In genomic region chr17:7687908-7688807, GRCh38 we compare ENCODE assay signal across 8 cellular contexts. TPM values are rescaled to one million over a fixed set of nuclear protein-coding genes. Genes with fewer than 3 reads are reported as not detected.
DNase-seq lines count a peak whose midpoint lies in the region; ATAC-seq, FAIRE-seq and TF ChIP-seq lines count a peak whose summit lies in the region.

Gene WRAP53 (plus strand): TSS chr17:7688477. CDS start chr17:7688649, 172 bp downstream.

- peaks cover 5 to 30% of the 10 kb centered on the region in 2 donors for H3K36me3 Mint-ChIP-seq in activated T-cell treated with anti-CD3 and anti-CD28 coated beads, Interleukin-2, amount 50 U/mL, for 72 hours (ENCODE audit: insufficient read depth in 2 of 2)

- DNase-seq in Daoy (ENCODE audit: low read depth) (peak; percentile 99), Karpas-422 (peak; percentile 99), RCC 7860 (ENCODE audit: low spot score) (peak; percentile 96), esophagus muscularis mucosa (ENCODE audit: extremely low spot score) (peak; percentile 99), myocyte (ENCODE audit: low read depth) (peak; percentile 99)
- peak; percentile 96 to 97 for DNase-seq in activated T-cell treated with anti-CD3 and anti-CD28 coated beads, Interleukin-2, amount 50 U/mL, for 72 hours
- peak; percentile 83 to 95 for DNase-seq in stimulated activated CD8-positive, alpha-beta memory T cell treated with anti-CD3 and anti-CD28 coated beads, Interleukin-7, amount 100 ng/mL, for 48 hours (ENCODE audit: extremely low read depth in 1 of 2, low read depth in 1 of 2)

- H3K27ac ChIP-seq in Karpas-422 (ENCODE audit: low read length), result peak within 1 kb of the TSS; percentile 94
- H3K27ac ChIP-seq in esophagus muscularis mucosa (replicated peaks in 1 of 4), result peak within 1 kb of the TSS; percentile 90 to 96 (median 92)

- peaks cover 48% of the 10 kb centered on the region for H3K4me1 Mint-ChIP-seq in activated T-cell treated with anti-CD3 and anti-CD28 coated beads, Interleukin-2, amount 50 U/mL, for 72 hours (ENCODE audit: low read depth)

- H3K4me3 ChIP-seq in Karpas-422 (ENCODE audit: low read length), result peak within 1 kb of the TSS; percentile 93
- H3K4me3 ChIP-seq in esophagus muscularis mucosa, result peak within 1 kb of the TSS; percentile 68 to 87 (median 81)

- H3K4me2 ChIP-seq in Karpas-422 (ENCODE audit: low read depth, low read length, poor library complexity, severe bottlenecking), result peak within 1 kb of the TSS; percentile 97

- no peak for TF ChIP-seq POLR2A in esophagus muscularis mucosa (IDR thresholded peaks at IDR 0.05; ENCODE audit: low read depth)

- H3K4me1 ChIP-seq in Karpas-422 (ENCODE audit: low read length) (peaks cover 27% of the 10 kb centered on the region), esophagus muscularis mucosa (peaks cover 22 to 40% (median 37%) of the 10 kb centered on the region in 4 donors)

- H3K9me3 Mint-ChIP-seq in activated T-cell treated with anti-CD3 and anti-CD28 coated beads, Interleukin-2, amount 50 U/mL, for 72 hours, result no peaks in the 10 kb centered on the region

- H3K27me3 Mint-ChIP-seq in activated T-cell treated with anti-CD3 and anti-CD28 coated beads, Interleukin-2, amount 50 U/mL, for 72 hours (ENCODE audit: low read depth), result no peaks in the 10 kb centered on the region

- peak within 1 kb of the TSS; percentile 88 to 97 for H3K4me3 Mint-ChIP-seq in activated T-cell treated with anti-CD3 and anti-CD28 coated beads, Interleukin-2, amount 50 U/mL, for 72 hours

- H3K9ac ChIP-seq in Karpas-422 (ENCODE audit: low read length), result peak within 1 kb of the TSS; percentile 96

- H4K20me1 ChIP-seq in Karpas-422 (ENCODE audit: insufficient read depth, low read depth, low read length), result peaks cover 20% of the 10 kb centered on the region

- H3K27me3 ChIP-seq in Karpas-422 (ENCODE audit: low read length) (no peaks in the 10 kb centered on the region), esophagus muscularis mucosa (no peaks in the 10 kb centered on the region)

- peak within 1 kb of the TSS; percentile 99 for H3K27ac Mint-ChIP-seq in activated T-cell treated with anti-CD3 and anti-CD28 coated beads, Interleukin-2, amount 50 U/mL, for 72 hours

- no peaks in the 10 kb centered on the region for H3K9me2 ChIP-seq in Karpas-422 (replicated peaks; ENCODE audit: insufficient read depth, low read length)

- peak; percentile 97 to 100 (median 99) for TF ChIP-seq CTCF in esophagus muscularis mucosa (IDR thresholded peaks at IDR 0.05)

- ATAC-seq in GM21786 (IDR thresholded peaks at IDR 0.05; ENCODE audit: unreplicated experiment), result peak; percentile 56
- ATAC-seq in activated T-cell treated with anti-CD3 and anti-CD28 coated beads, Interleukin-2, amount 50 U/mL, for 72 hours (replicated peaks in 1 of 2), result peak; percentile 81

- peaks cover 53% of the 10 kb centered on the region for H3K79me2 ChIP-seq in Karpas-422 (ENCODE audit: low read length)

- no peaks in the 10 kb centered on the region for H3K9me3 ChIP-seq in Karpas-422 (ENCODE audit: low read length)
- H3K9me3 ChIP-seq in esophagus muscularis mucosa, result no peaks in the 10 kb centered on the region

- no peak for TF ChIP-seq EP300 in esophagus muscularis mucosa (IDR thresholded peaks at IDR 0.05)

- under 1% methylated on average over 35 of the region's 51 CpGs for WGBS in esophagus muscularis mucosa

- H3K36me3 ChIP-seq in Karpas-422 (ENCODE audit: insufficient read depth, low read length) (peaks cover 15% of the 10 kb centered on the region), esophagus muscularis mucosa (peaks cover 0 to 20% (median 9%) of the 10 kb centered on the region in 4 donors)

- FAIRE-seq in RCC 7860 (lab: Jason Lieb, UNC), result peak; percentile 85

- peak within 1 kb of the TSS; percentile 62; the same call in 1 of the 2 replicates for H2AFZ ChIP-seq in Karpas-422 (ENCODE audit: low read length)

- intact Hi-C loops in esophagus muscularis mucosa (cut with DNase I), result loop anchor here (2.0 kb wide), 1 partner anchor 55 kb away; no protein-coding TSS in a partner anchor

RNA-seq across cellular contexts. Expression of gene WRAP53, which starts in this region (rescaled TPM):
- 33.7 and 41.4 TPM in 2 replicates for total RNA-seq in Daoy (2014; rRNA removed; shearing (Covaris generic))
- total RNA-seq in Karpas-422 (2014; rRNA removed; shearing (Covaris generic); ENCODE audit: low replicate concordance), result 10.4 and 19.0 TPM in 2 replicates
- total RNA-seq in activated T-cell treated with anti-CD3 and anti-CD28 coated beads, Interleukin-2, amount 50 U/mL, for 72 hours, result 10 to 100 TPM; 19.0 to 26.7 TPM
- total RNA-seq in esophagus muscularis mucosa, result 1 to 10 TPM; 3.3 to 6.4 (median 3.8) TPM
- 4.4 and 4.5 TPM in 2 replicates for total RNA-seq in myocyte
- 6.2 TPM for polyA plus RNA-seq in myocyte (2012)

Comparison
In these comparisons a context has a peak if more than half of its experiments do, and no peak if none do; other contexts are left out.
1. Peak in every context shown above with its lines: DNase-seq, ATAC-seq, H3K4me3 ChIP-seq and H3K27ac ChIP-seq.